Comparison of ENCODE assay signal across 12 cellular contexts in genomic region chr11:13473013-13473722, GRCh38. TPM values are rescaled to one million over a fixed set of nuclear protein-coding genes. Genes with fewer than 3 reads are reported as not detected.
"Had no signal": no experiment of that assay in that cellular context is flagged by ENCODE, and none has a peak within 500 bp of the region (broad histone marks: within the 10 kb centered on the region; RNA-seq: fewer than 3 reads in every experiment).

No MANE protein-coding gene starts in this region.

- H3K4me3 ChIP-seq: GM23248, GM23338, HAP-1 had no signal

- H3K36me3 ChIP-seq: HAP-1 had no signal

- ATAC-seq: HCT116 had no signal

- H3K27ac ChIP-seq: GM23248 had no signal

- DNase-seq: GM23248, GOT3, H7, H9, HCEC 1CT, HFFc6 had no signal

- H3K9ac ChIP-seq: GM23248 had no signal

- H2AFZ ChIP-seq: GM23248 had no signal

- FAIRE-seq: H1, H54 had no signal

RNA-seq across cellular contexts. Expression of gene PTH, which starts 22.6 kb away (rescaled TPM):
- total RNA-seq: GM23248, GM23338, H1, H4, H7, H9, HFFc6 had no signal
- polyA plus RNA-seq: GM23248, GM23338, H1 had no signal
